Comparison of ENCODE assay signal across 7 cellular contexts in genomic region chr12:71685312-71685906, GRCh38. TPM values are rescaled to one million over a fixed set of nuclear protein-coding genes. Genes with fewer than 3 reads are reported as not detected.
DNase-seq lines count a peak whose midpoint lies in the region; ATAC-seq and TF ChIP-seq lines count a peak whose summit lies in the region.

No MANE protein-coding gene starts in this region.

- H3K4me3 ChIP-seq in hepatocyte: peak overlapping the region; percentile 47

- peak overlapping the region; percentile 85 for H3K4me2 ChIP-seq in hepatocyte

- WGBS in hepatocyte (ENCODE audit: low lambda C conversion rate, missing lambda C conversion rate): 68% methylated on average over 19 of the region's 19 CpGs

- H3K36me3 Mint-ChIP-seq in activated CD8-positive, alpha-beta T cell treated with anti-CD3 and anti-CD28 coated beads for 36 hours (ENCODE audit: low read depth): no peaks in the 10 kb centered on the region
- no peaks in the 10 kb centered on the region for H3K36me3 Mint-ChIP-seq in stimulated activated memory B cell treated with anti-CD40 and anti-IgM and Interleukin-4, amounts not matched to agents 10 μg/mL and 1 μg/mL and 100 μg/mL, for 72 hours

- H3K9me3 Mint-ChIP-seq in activated CD8-positive, alpha-beta T cell treated with anti-CD3 and anti-CD28 coated beads for 36 hours: no peaks in the 10 kb centered on the region
- H3K9me3 Mint-ChIP-seq in stimulated activated memory B cell treated with anti-CD40 and anti-IgM and Interleukin-4, amounts not matched to agents 10 μg/mL and 1 μg/mL and 100 μg/mL, for 72 hours: no peaks in the 10 kb centered on the region

- peak overlapping the region; percentile 82 for H3K27ac ChIP-seq in hepatocyte

- H3K4me3 Mint-ChIP-seq in activated CD8-positive, alpha-beta T cell treated with anti-CD3 and anti-CD28 coated beads for 36 hours: peak overlapping the region; percentile 94
- peak overlapping the region; percentile 96 for H3K4me3 Mint-ChIP-seq in stimulated activated memory B cell treated with anti-CD40 and anti-IgM and Interleukin-4, amounts not matched to agents 10 μg/mL and 1 μg/mL and 100 μg/mL, for 72 hours

- H3K27ac Mint-ChIP-seq in activated CD8-positive, alpha-beta T cell treated with anti-CD3 and anti-CD28 coated beads for 36 hours: peak overlapping the region; percentile 94
- peak overlapping the region; percentile 88 for H3K27ac Mint-ChIP-seq in stimulated activated memory B cell treated with anti-CD40 and anti-IgM and Interleukin-4, amounts not matched to agents 10 μg/mL and 1 μg/mL and 100 μg/mL, for 72 hours

- intact Hi-C loops in activated CD8-positive, alpha-beta T cell treated with anti-CD3 and anti-CD28 coated beads for 36 hours (cut with micrococcal nuclease): no loop called here

- CTCF ChIA-PET in activated CD8-positive, alpha-beta T cell treated with anti-CD3 and anti-CD28 coated beads for 36 hours (lab: Charles Lee): interaction anchor here (1.2 to 4.6 kb wide), 9 partner anchors 8 to 66 kb away, joined by 3 to 43 read pairs (median 7); partner anchors contain the start of genes THAP2 and ZFC3H1

- H4K20me1 ChIP-seq in hepatocyte (ENCODE audit: insufficient read depth, poor library complexity, severe bottlenecking): no peaks in the 10 kb centered on the region

- H3K27me3 ChIP-seq in hepatocyte: no peaks in the 10 kb centered on the region

- DNase-seq in HK-2 (ENCODE audit: unreplicated experiment): peak; percentile 13
- no peak for DNase-seq in activated CD8-positive, alpha-beta T cell treated with anti-CD3 and anti-CD28 coated beads for 36 hours
- no peak for DNase-seq in hepatocyte (ENCODE audit: low spot score)
- no peak for DNase-seq in NCI-H1694 treated with DMSO at 0.1 percent for 48 hours (lab: John Stamatoyannopoulos, UW)
- no peak for DNase-seq in hippocampal formation (lab: John Stamatoyannopoulos, UW)

- POLR2A ChIA-PET in activated CD8-positive, alpha-beta T cell treated with anti-CD3 and anti-CD28 coated beads for 36 hours (lab: Charles Lee): interaction anchor here (0.6 to 4.7 kb wide), 8 partner anchors 16 to 63 kb away, joined by 3 to 75 read pairs (median 4); partner anchors contain the start of genes THAP2 and ZFC3H1

- no peaks in the 10 kb centered on the region for H3K36me3 ChIP-seq in hepatocyte (replicated peaks; ENCODE audit: insufficient read depth, low read depth)

- no peaks in the 10 kb centered on the region for H3K9me3 ChIP-seq in hepatocyte (ENCODE audit: low read depth)

- peaks cover 22% of the 10 kb centered on the region for H3K79me2 ChIP-seq in hepatocyte

- TF ChIP-seq CTCF in activated CD8-positive, alpha-beta T cell treated with anti-CD3 and anti-CD28 coated beads for 36 hours (IDR thresholded peaks at IDR 0.05): no peak
- TF ChIP-seq CTCF in hepatocyte (IDR thresholded peaks at IDR 0.05; ENCODE audit: poor library complexity): no peak

- ATAC-seq in activated CD8-positive, alpha-beta T cell treated with anti-CD3 and anti-CD28 coated beads for 36 hours: no peak
- no peak for ATAC-seq in stimulated activated memory B cell treated with anti-CD40 and anti-IgM and Interleukin-4, amounts not matched to agents 10 μg/mL and 1 μg/mL and 100 μg/mL, for 72 hours
- no peak for ATAC-seq in GM21515 (IDR thresholded peaks at IDR 0.05; ENCODE audit: unreplicated experiment)

- no peaks in the 10 kb centered on the region for H3K27me3 Mint-ChIP-seq in activated CD8-positive, alpha-beta T cell treated with anti-CD3 and anti-CD28 coated beads for 36 hours
- no peaks in the 10 kb centered on the region for H3K27me3 Mint-ChIP-seq in stimulated activated memory B cell treated with anti-CD40 and anti-IgM and Interleukin-4, amounts not matched to agents 10 μg/mL and 1 μg/mL and 100 μg/mL, for 72 hours

- H2AFZ ChIP-seq in hepatocyte: peak overlapping the region; percentile 77

- no peaks in the 10 kb centered on the region for H3K9me2 ChIP-seq in hepatocyte (replicated peaks; ENCODE audit: insufficient read depth)

- peaks cover 19% of the 10 kb centered on the region for H3K4me1 Mint-ChIP-seq in activated CD8-positive, alpha-beta T cell treated with anti-CD3 and anti-CD28 coated beads for 36 hours (ENCODE audit: low read depth)
- H3K4me1 Mint-ChIP-seq in stimulated activated memory B cell treated with anti-CD40 and anti-IgM and Interleukin-4, amounts not matched to agents 10 μg/mL and 1 μg/mL and 100 μg/mL, for 72 hours: peaks cover 20% of the 10 kb centered on the region

- peaks cover 14% of the 10 kb centered on the region for H3K4me1 ChIP-seq in hepatocyte (ENCODE audit: insufficient read depth)

RNA-seq across cellular contexts. Expression of gene TMEM19, which starts 0.5 kb away (rescaled TPM):
- total RNA-seq in activated CD8-positive, alpha-beta T cell treated with anti-CD3 and anti-CD28 coated beads for 36 hours: 10 to 100 TPM; 14.2 to 16.5 TPM
- total RNA-seq in hepatocyte: 24.8 and 28.2 TPM in 2 replicates
- 19.4 and 24.1 TPM in 2 replicates for polyA plus RNA-seq in hepatocyte

RNA-seq across cellular contexts. Expression of gene THAP2, which starts 21.3 kb away (rescaled TPM):
- total RNA-seq in activated CD8-positive, alpha-beta T cell treated with anti-CD3 and anti-CD28 coated beads for 36 hours: 10 to 100 TPM; 10.8 to 12.2 TPM
- total RNA-seq in hepatocyte: 6.1 and 7.0 TPM in 2 replicates
- 6.1 and 6.9 TPM in 2 replicates for polyA plus RNA-seq in hepatocyte

RNA-seq across cellular contexts. Expression of gene ZFC3H1, which starts 21.8 kb away (rescaled TPM):
- total RNA-seq in activated CD8-positive, alpha-beta T cell treated with anti-CD3 and anti-CD28 coated beads for 36 hours: 10 to 100 TPM; 47.1 to 58.4 TPM
- 46.4 and 48.6 TPM in 2 replicates for total RNA-seq in hepatocyte
- polyA plus RNA-seq in hepatocyte: 28.0 and 45.5 TPM in 2 replicates
